ENCODE assay signal across 14 cellular contexts in genomic region chr6:17869010-17869752, GRCh38.
A peak's percentile ranks its signal among the peaks of the same experiment; 100 is the strongest.
DNase-seq lines count a peak whose midpoint lies in the region; ATAC-seq, FAIRE-seq and TF ChIP-seq lines count a peak whose summit lies in the region.
"Had no signal": no experiment of that assay in that cellular context is flagged by ENCODE, and none has a peak within 500 bp of the region (broad histone marks: within the 10 kb centered on the region; RNA-seq: fewer than 3 reads in every experiment).

No MANE protein-coding gene starts in this region.

- dilution Hi-C loops in endothelial cell of umbilical vein (cut with MboI; ENCODE audit: extremely low pct_ligation_motif_present, low sequenced_read_pairs), result no loop called here

- no peaks in the 10 kb centered on the region for H3K9me3 ChIP-seq in CD8-positive, alpha-beta memory T cell (ENCODE audit: low read length)
- no peaks in the 10 kb centered on the region for H3K9me3 ChIP-seq in endothelial cell of umbilical vein (replicated peaks; ENCODE audit: control insufficient read depth, insufficient read depth, low read length)
- H3K9me3 ChIP-seq in muscle layer of colon (ENCODE audit: low read length), result no peaks in the 10 kb centered on the region
- H3K9me3 ChIP-seq: tibial nerve had no signal

- H3K27me3 Mint-ChIP-seq in CD8-positive, alpha-beta memory T cell, result peaks cover 4 to 14% of the 10 kb centered on the region in 2 donors

- POLR2A ChIA-PET in CD8-positive, alpha-beta memory T cell (lab: Charles Lee), result no interaction called here
- POLR2A ChIA-PET in endothelial cell of umbilical vein (lab: Charles Lee), result no interaction called here

- peak overlapping the region; percentile 73 for H3K4me2 ChIP-seq in endothelial cell of umbilical vein (ENCODE audit: insufficient read depth, low read length)

- peak overlapping the region; percentile 33 for H3K9ac ChIP-seq in endothelial cell of umbilical vein (replicated peaks; ENCODE audit: extremely low read depth, insufficient read depth, low read length)
- no peak overlapping the region for H3K9ac ChIP-seq in muscle layer of colon (ENCODE audit: low read length)

- no peak for TF ChIP-seq CTCF in endothelial cell of umbilical vein (IDR thresholded peaks at IDR 0.05; ENCODE audit: extremely low read depth in 1 of 2, insufficient read depth in 1 of 2, low read depth in 1 of 2, low read length in 2 of 2)

- no peaks in the 10 kb centered on the region for H3K27me3 ChIP-seq in CD8-positive, alpha-beta memory T cell (ENCODE audit: insufficient read depth, low read length, poor library complexity, severe bottlenecking)
- H3K27me3 ChIP-seq in endothelial cell of umbilical vein (ENCODE audit: control insufficient read depth in 2 of 2, insufficient read depth in 2 of 2, low read length in 2 of 2), result no peaks in the 10 kb centered on the region
- H3K27me3 ChIP-seq in muscle layer of colon (ENCODE audit: control insufficient read depth in 1 of 2, insufficient read depth in 2 of 2, low read length in 2 of 2), result no peaks in the 10 kb centered on the region
- H3K27me3 ChIP-seq: tibial nerve had no signal

- intact Hi-C loops in endothelial cell of umbilical vein (cut with micrococcal nuclease), result loop anchor here (2.0 to 10.0 kb wide), 5 partner anchors 118 to 1737 kb away; partner anchors contain the start of genes KIF13A and NHLRC1

- FAIRE-seq in endothelial cell of umbilical vein (lab: Jason Lieb, UNC), result no peak

- no peak for TF ChIP-seq POLR2A in endothelial cell of umbilical vein (IDR thresholded peaks at IDR 0.05; ENCODE audit: low read depth, low read length)

- H4K20me1 ChIP-seq in endothelial cell of umbilical vein (replicated peaks; ENCODE audit: control insufficient read depth, extremely low read depth, insufficient read depth, low read length), result no peaks in the 10 kb centered on the region

- no peak overlapping the region for H3K27ac Mint-ChIP-seq in CD8-positive, alpha-beta memory T cell
- H3K27ac Mint-ChIP-seq: natural killer cell had no signal

- no peaks in the 10 kb centered on the region for H3K4me1 ChIP-seq in CD8-positive, alpha-beta memory T cell (ENCODE audit: insufficient read depth, low read length)
- H3K4me1 ChIP-seq in endothelial cell of umbilical vein (ENCODE audit: control insufficient read depth, extremely low read depth, insufficient read depth, low read length) (peaks cover 59% of the 10 kb centered on the region), muscle layer of colon (ENCODE audit: insufficient read depth, low read length) (peaks cover 61% of the 10 kb centered on the region)

- H3K36me3 ChIP-seq in CD8-positive, alpha-beta memory T cell (ENCODE audit: insufficient read depth, low read length), result no peaks in the 10 kb centered on the region
- H3K36me3 ChIP-seq in endothelial cell of umbilical vein (ENCODE audit: control insufficient read depth in 2 of 2, extremely low read depth in 1 of 2, insufficient read depth in 2 of 2, low read length in 2 of 2), result no peaks in the 10 kb centered on the region
- no peaks in the 10 kb centered on the region for H3K36me3 ChIP-seq in muscle layer of colon (ENCODE audit: insufficient read depth, low read length)
- H3K36me3 ChIP-seq: tibial nerve had no signal

- no peak overlapping the region for H3K4me3 ChIP-seq in CD8-positive, alpha-beta memory T cell (ENCODE audit: low read length)
- H3K4me3 ChIP-seq in endothelial cell of umbilical vein (replicated peaks in 1 of 3; ENCODE audit: insufficient read depth in 1 of 3, low read depth in 1 of 3, low read length in 3 of 3) (peak overlapping the region in 1 of 3 experiments; percentile 9), muscle layer of colon (ENCODE audit: low read depth in 1 of 2, low read length in 2 of 2) (no peak overlapping the region)
- H3K4me3 ChIP-seq: tibial nerve had no signal

- H3K4me3 Mint-ChIP-seq in CD8-positive, alpha-beta memory T cell, result no peak overlapping the region
- H3K4me3 Mint-ChIP-seq: natural killer cell had no signal

- H3K36me3 Mint-ChIP-seq in CD8-positive, alpha-beta memory T cell, result no peaks in the 10 kb centered on the region
- H3K36me3 Mint-ChIP-seq: natural killer cell had no signal

- no peaks in the 10 kb centered on the region for H3K4me1 Mint-ChIP-seq in CD8-positive, alpha-beta memory T cell

- no peaks in the 10 kb centered on the region for H3K9me3 Mint-ChIP-seq in CD8-positive, alpha-beta memory T cell
- H3K9me3 Mint-ChIP-seq: natural killer cell had no signal

- peak overlapping the region; percentile 28 for H3K27ac ChIP-seq in CD8-positive, alpha-beta memory T cell (ENCODE audit: low read depth, low read length)
- H3K27ac ChIP-seq in endothelial cell of umbilical vein (ENCODE audit: insufficient read depth, low read depth, low read length) (peak overlapping the region; percentile 68), muscle layer of colon (ENCODE audit: low read depth, low read length) (peak overlapping the region; percentile 43)

- no peak for DNase-seq in CD8-positive, alpha-beta memory T cell
- peak; percentile 83 for DNase-seq in OCI-M1 (lab: John Stamatoyannopoulos, UW)
- DNase-seq in endothelial cell of umbilical vein (ENCODE audit: low read depth, low spot score), result peak; percentile 77
- no peak for DNase-seq in NCI-H446 (lab: John Stamatoyannopoulos, UW)
- DNase-seq in 8988T, result no peak
- DNase-seq: activated CD4-positive, alpha-beta T cell treated with anti-CD3 and anti-CD28 coated beads, Interleukin-2, amount 50 U/mL, for 4 hours; natural killer cell; NCI-H1417; stimulated activated CD4-positive, alpha-beta T cell treated with anti-CD3 and anti-CD28 coated beads, Interleukin-2, amount 100 ng/mL, for 24 hours had no signal

- ATAC-seq in GM19351 (IDR thresholded peaks at IDR 0.05; ENCODE audit: unreplicated experiment) (no peak), GM18517 (IDR thresholded peaks at IDR 0.05; ENCODE audit: unreplicated experiment) (no peak)
- ATAC-seq: natural killer cell, Panc1 had no signal

- no peaks in the 10 kb centered on the region for H3K79me2 ChIP-seq in endothelial cell of umbilical vein (ENCODE audit: control insufficient read depth, insufficient read depth, low read length)

- no peak overlapping the region for H2AFZ ChIP-seq in endothelial cell of umbilical vein (ENCODE audit: low read depth, low read length)

- no peaks in the 10 kb centered on the region for H3K9me1 ChIP-seq in endothelial cell of umbilical vein (replicated peaks; ENCODE audit: control insufficient read depth, extremely low read depth, insufficient read depth, low read length)

- CTCF ChIA-PET in CD8-positive, alpha-beta memory T cell (lab: Charles Lee), result no interaction called here
- CTCF ChIA-PET in endothelial cell of umbilical vein (lab: Charles Lee), result interaction anchor here (1.1 to 1.4 kb wide), 3 partner anchors 10 to 54 kb away, joined by 3 to 4 read pairs (median 4); no protein-coding TSS in a partner anchor

- BruUV-seq in endothelial cell of umbilical vein (replicated peaks; lab: Mats Ljungman, UMichigan), result no TSS peak

TF ChIP-seq in endothelial cell of umbilical vein, 7 proteins besides CTCF, POLR2A, EP300 and RAD21:
- TF ChIP-seq FOS (IDR thresholded peaks at IDR 0.05; ENCODE audit: borderline replicate concordance, insufficient read depth, low read length) (no peak), MAX (IDR thresholded peaks at IDR 0.05; ENCODE audit: insufficient read depth, insufficient read length) (no peak), MYC (IDR thresholded peaks at IDR 0.05; ENCODE audit: low read depth, low read length) (no peak), JUN (IDR thresholded peaks at IDR 0.05; ENCODE audit: borderline replicate concordance, insufficient read depth, insufficient read length, low read depth) (no peak), EZH2 (IDR thresholded peaks at IDR 0.05; ENCODE audit: borderline replicate concordance, low read depth, low read length, severe bottlenecking) (no peak), GATA2 (IDR thresholded peaks at IDR 0.05; ENCODE audit: insufficient read depth, insufficient read length, low read depth, low read length) (no peak), POLR2AphosphoS5 (IDR thresholded peaks at IDR 0.05; ENCODE audit: insufficient read depth, low read depth, low read length) (no peak)

Comparison
In these comparisons a context has a peak if more than half of its experiments do, and no peak if none do; other contexts are left out.
1. DNase-seq: peak in OCI-M1 (single experiment) and endothelial cell of umbilical vein (single experiment); none in CD8-positive, alpha-beta memory T cell (0 of 5), NCI-H446 (0 of 2) and 8988T (single experiment).
2. Peak in every context shown above with its lines, with median percentiles within 50 percentile points of each other: H3K27ac ChIP-seq.